Comparison of ENCODE assay signal across 8 cellular contexts in the genomic region with DNA sequence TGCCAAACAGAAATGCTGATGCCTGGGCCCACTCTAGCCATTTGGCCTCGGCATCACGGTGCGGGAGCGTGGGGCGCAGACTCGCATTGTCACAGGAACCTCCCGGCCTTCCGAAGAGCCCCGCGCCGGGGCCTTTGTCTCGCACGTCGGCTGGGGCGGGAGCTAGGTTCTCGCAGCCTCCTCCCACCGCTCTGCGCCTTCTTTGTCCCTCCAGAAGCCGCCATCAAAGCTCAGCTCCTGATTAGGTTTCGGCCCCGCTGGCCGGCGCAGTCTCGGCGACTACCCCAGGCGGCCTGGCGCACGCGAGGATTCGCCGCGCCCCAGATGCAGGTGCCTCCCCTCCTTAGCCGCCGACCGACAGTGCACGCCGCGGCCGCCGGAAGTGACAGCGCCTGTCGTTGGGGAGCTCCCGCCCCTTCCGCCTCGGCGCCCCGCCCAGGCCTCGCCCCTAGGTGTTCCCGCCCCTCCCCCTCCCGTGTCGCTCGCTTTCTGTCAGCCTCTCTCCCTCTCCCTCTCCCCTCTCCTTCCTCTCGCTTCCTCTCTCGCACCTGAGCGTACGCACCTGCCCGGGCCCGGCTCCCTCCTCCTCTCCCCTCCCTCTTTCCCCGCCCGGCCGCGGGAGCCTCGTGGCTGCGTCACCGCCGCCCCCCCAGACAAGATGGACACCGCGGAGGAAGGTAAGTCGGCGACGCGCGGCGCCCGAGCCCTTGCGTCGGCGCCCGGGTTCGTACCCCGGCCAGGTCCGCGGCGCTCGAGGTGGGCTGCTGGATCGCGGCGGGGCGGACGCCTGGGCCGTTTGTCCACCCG.
DNase-seq lines count a peak whose midpoint lies in the region; ATAC-seq lines count a peak whose summit lies in the region.

A gene with protein sequence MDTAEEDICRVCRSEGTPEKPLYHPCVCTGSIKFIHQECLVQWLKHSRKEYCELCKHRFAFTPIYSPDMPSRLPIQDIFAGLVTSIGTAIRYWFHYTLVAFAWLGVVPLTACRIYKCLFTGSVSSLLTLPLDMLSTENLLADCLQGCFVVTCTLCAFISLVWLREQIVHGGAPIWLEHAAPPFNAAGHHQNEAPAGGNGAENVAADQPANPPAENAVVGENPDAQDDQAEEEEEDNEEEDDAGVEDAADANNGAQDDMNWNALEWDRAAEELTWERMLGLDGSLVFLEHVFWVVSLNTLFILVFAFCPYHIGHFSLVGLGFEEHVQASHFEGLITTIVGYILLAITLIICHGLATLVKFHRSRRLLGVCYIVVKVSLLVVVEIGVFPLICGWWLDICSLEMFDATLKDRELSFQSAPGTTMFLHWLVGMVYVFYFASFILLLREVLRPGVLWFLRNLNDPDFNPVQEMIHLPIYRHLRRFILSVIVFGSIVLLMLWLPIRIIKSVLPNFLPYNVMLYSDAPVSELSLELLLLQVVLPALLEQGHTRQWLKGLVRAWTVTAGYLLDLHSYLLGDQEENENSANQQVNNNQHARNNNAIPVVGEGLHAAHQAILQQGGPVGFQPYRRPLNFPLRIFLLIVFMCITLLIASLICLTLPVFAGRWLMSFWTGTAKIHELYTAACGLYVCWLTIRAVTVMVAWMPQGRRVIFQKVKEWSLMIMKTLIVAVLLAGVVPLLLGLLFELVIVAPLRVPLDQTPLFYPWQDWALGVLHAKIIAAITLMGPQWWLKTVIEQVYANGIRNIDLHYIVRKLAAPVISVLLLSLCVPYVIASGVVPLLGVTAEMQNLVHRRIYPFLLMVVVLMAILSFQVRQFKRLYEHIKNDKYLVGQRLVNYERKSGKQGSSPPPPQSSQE (plus strand): TSS at position 455 of the 807 bp plus-strand sequence. CDS start 204 bp downstream, at position 659.

- ATAC-seq in GM19023 (IDR thresholded peaks at IDR 0.05; ENCODE audit: unreplicated experiment) (peak; percentile 90), HG03280 (IDR thresholded peaks at IDR 0.05; ENCODE audit: unreplicated experiment) (peak; percentile 88)

- DNase-seq in AG08395 (ENCODE audit: low spot score): peak; percentile 88
- peak; percentile 87 for DNase-seq in NCI-H345 treated with DMSO at 0.1 percent for 48 hours (lab: John Stamatoyannopoulos, UW; ENCODE audit: unreplicated experiment)
- DNase-seq in activated CD4-positive, CD25-positive, alpha-beta regulatory T cell treated with anti-CD3 and anti-CD28 coated beads, Interleukin-2, amount 50 U/mL, for 16 hours (ENCODE audit: low read depth, low spot score): peak; percentile 92
- peak; percentile 94 for DNase-seq in central memory CD4-positive, alpha-beta T cell
- peak; percentile 93 for DNase-seq in iris pigment epithelial cell (ENCODE audit: low read depth)
- DNase-seq in stimulated activated CD4-positive, alpha-beta T cell treated with anti-CD3 and anti-CD28 coated beads, Interleukin-12 subunit alpha, Interleukin-12 subunit beta, amount 100 ng/mL, for 24 hours (ENCODE audit: low read depth in 2 of 2): peak; percentile 91 to 94

Comparison
In these comparisons a context has a peak if more than half of its experiments do, and no peak if none do; other contexts are left out.
1. Peak in every context shown above with its lines: DNase-seq and ATAC-seq.